ENCODE assay signal across 16 cellular contexts in genomic region chr1:43538969-43539368, GRCh38. TPM values are rescaled to one million over a fixed set of nuclear protein-coding genes. Genes with fewer than 3 reads are reported as not detected.
DNase-seq lines count a peak whose midpoint lies in the region; ATAC-seq, FAIRE-seq and TF ChIP-seq lines count a peak whose summit lies in the region.
"Had no signal": no experiment of that assay in that cellular context is flagged by ENCODE, and none has a peak within 500 bp of the region (broad histone marks: within the 10 kb centered on the region; RNA-seq: fewer than 3 reads in every experiment).

No MANE protein-coding gene starts in this region.

- TF ChIP-seq EP300 in esophagus muscularis mucosa (IDR thresholded peaks at IDR 0.05) = no peak

- no peak for DNase-seq in DND-41
- DNase-seq in bronchial epithelial cell (ENCODE audit: low read depth) = no peak
- DNase-seq in GM13977 (ENCODE audit: low spot score) = no peak
- no peak for DNase-seq in stimulated activated CD4-positive, alpha-beta T cell treated with anti-CD3 and anti-CD28 coated beads, Interleukin-2, amount 100 ng/mL, for 24 hours
- no peak for DNase-seq in esophagus muscularis mucosa (ENCODE audit: extremely low spot score)
- DNase-seq: CD4-positive, CD25-positive, alpha-beta regulatory T cell; H7; MG63; NCI-H1092; NCI-H2227 treated with DMSO at 0.1 percent for 48 hours; NCI-H524; Right ventricle myocardium superior had no signal

- no peaks in the 10 kb centered on the region for H3K9me3 Mint-ChIP-seq in nephron
- H3K9me3 Mint-ChIP-seq: CD4-positive, CD25-positive, alpha-beta regulatory T cell had no signal

- peak; percentile 37; the same call in 1 of the 3 replicates for ATAC-seq in DND-41 (ENCODE audit: insufficient read depth, low read depth)
- ATAC-seq: HepG2 had no signal

- intact Hi-C loops in esophagus muscularis mucosa (cut with DNase I) = loop anchor here (10.0 kb wide), 1 partner anchor 396 kb away; the partner anchor contains the start of gene ARTN

- H3K9ac ChIP-seq in DND-41 (ENCODE audit: low read depth, low read length) = no peak overlapping the region
- H3K9ac ChIP-seq: KMS-11 had no signal

- in situ Hi-C loops in GM13977 (cut with MboI; ENCODE audit: low pct_unique_long_range_greater_than_20kb, low sequenced_read_pairs, unreplicated experiment) = loop anchor here (25.0 kb wide), 2 partner anchors 398 to 498 kb away; partner anchors contain the start of genes ARTN, IPO13 and SLC6A9

- peaks cover 5% of the 10 kb centered on the region for H3K27me3 Mint-ChIP-seq in nephron (ENCODE audit: low read depth)

- TF ChIP-seq CTCF in DND-41 (IDR thresholded peaks at IDR 0.05; ENCODE audit: borderline replicate concordance, extremely low read depth, low read length, poor library complexity, severe bottlenecking) (no peak), bronchial epithelial cell (IDR thresholded peaks at IDR 0.05; ENCODE audit: insufficient read depth, low read length, severe bottlenecking) (no peak), nephron (IDR thresholded peaks at IDR 0.05; ENCODE audit: unreplicated experiment in 3 of 3) (no peak), GM13977 (IDR thresholded peaks at IDR 0.05; ENCODE audit: extremely low read depth, insufficient read depth, missing control alignments) (no peak), esophagus muscularis mucosa (IDR thresholded peaks at IDR 0.05) (no peak)

- 95% methylated on average over 4 of the region's 4 CpGs for WGBS in esophagus muscularis mucosa

- no peaks in the 10 kb centered on the region for H3K36me3 ChIP-seq in DND-41 (ENCODE audit: insufficient read depth, low read length)
- peaks cover 36% of the 10 kb centered on the region for H3K36me3 ChIP-seq in bronchial epithelial cell (ENCODE audit: control insufficient read depth, insufficient read depth, low read length)
- H3K36me3 ChIP-seq in esophagus muscularis mucosa = peaks cover 0 to 13% (median 2%) of the 10 kb centered on the region in 4 donors
- H3K36me3 ChIP-seq: MG63 had no signal

- no peak overlapping the region for H3K4me3 Mint-ChIP-seq in nephron
- H3K4me3 Mint-ChIP-seq: CD4-positive, CD25-positive, alpha-beta regulatory T cell had no signal

- H3K9me3 ChIP-seq in DND-41 (ENCODE audit: insufficient read depth, low read length, severe bottlenecking) (no peaks in the 10 kb centered on the region), esophagus muscularis mucosa (no peaks in the 10 kb centered on the region)
- H3K9me3 ChIP-seq: MG63 had no signal

- H3K4me3 ChIP-seq in DND-41 (ENCODE audit: low read depth in 1 of 2, low read length in 2 of 2) (no peak overlapping the region), bronchial epithelial cell (ENCODE audit: low read depth, low read length) (no peak overlapping the region), esophagus muscularis mucosa (no peak overlapping the region)
- H3K4me3 ChIP-seq: MG63 had no signal

- no peak overlapping the region for H3K4me2 ChIP-seq in DND-41 (ENCODE audit: insufficient read depth, low read length)
- H3K4me2 ChIP-seq: KMS-11 had no signal

- no peak overlapping the region for H2AFZ ChIP-seq in DND-41 (ENCODE audit: low read depth, low read length)

- no peak for TF ChIP-seq POLR2A in esophagus muscularis mucosa (IDR thresholded peaks at IDR 0.05; ENCODE audit: low read depth)

- H3K4me1 Mint-ChIP-seq in nephron = peaks cover 44% of the 10 kb centered on the region
- H3K4me1 Mint-ChIP-seq: CD4-positive, CD25-positive, alpha-beta regulatory T cell had no signal

- FAIRE-seq in bronchial epithelial cell (lab: Jason Lieb, UNC) = peak; percentile 91
- FAIRE-seq: HepG2 had no signal

- no peaks in the 10 kb centered on the region for H3K4me1 ChIP-seq in DND-41 (ENCODE audit: insufficient read depth, low read length)
- H3K4me1 ChIP-seq in esophagus muscularis mucosa = peaks cover 12 to 70% (median 66%) of the 10 kb centered on the region in 4 donors

- H3K27ac ChIP-seq in DND-41 (ENCODE audit: low read length) (no peak overlapping the region), temporal lobe (ENCODE audit: low read depth, low read length) (peak overlapping the region; percentile 96), esophagus muscularis mucosa (replicated peaks in 1 of 4) (peak overlapping the region in 1 of 4 donors; percentile 80)
- H3K27ac ChIP-seq: KMS-11 had no signal

- no peaks in the 10 kb centered on the region for H4K20me1 ChIP-seq in DND-41 (ENCODE audit: insufficient read depth, low read length)

- H3K36me3 Mint-ChIP-seq in nephron (ENCODE audit: low read depth) = peaks cover 25% of the 10 kb centered on the region
- H3K36me3 Mint-ChIP-seq: CD4-positive, CD25-positive, alpha-beta regulatory T cell had no signal

- H3K27me3 ChIP-seq in DND-41 (ENCODE audit: insufficient read depth, low read length, poor library complexity) (no peaks in the 10 kb centered on the region), bronchial epithelial cell (ENCODE audit: control insufficient read depth, insufficient read depth, low read length) (no peaks in the 10 kb centered on the region), esophagus muscularis mucosa (no peaks in the 10 kb centered on the region)
- H3K27me3 ChIP-seq: MG63 had no signal

- no peaks in the 10 kb centered on the region for H3K79me2 ChIP-seq in DND-41 (ENCODE audit: insufficient read depth, low read length)

- H3K27ac Mint-ChIP-seq in nephron = peak overlapping the region; percentile 2 to 35 (median 10)

RNA-seq across cellular contexts. Expression of gene PTPRF, which starts 8.3 kb away (rescaled TPM):
- total RNA-seq in bronchial epithelial cell (127 and 202 TPM in 2 replicates), temporal lobe (60.7 TPM), esophagus muscularis mucosa (10 to 100 TPM; 33.8 to 84.2 (median 53.7) TPM)
